ENCODE assay signal across 25 cellular contexts in genomic region chr16:89048087-89048729, GRCh38. TPM values are rescaled to one million over a fixed set of nuclear protein-coding genes. Genes with fewer than 3 reads are reported as not detected.
DNase-seq lines count a peak whose midpoint lies in the region; ATAC-seq and TF ChIP-seq lines count a peak whose summit lies in the region.
"Had no signal": no experiment of that assay in that cellular context is flagged by ENCODE, and none has a peak within 500 bp of the region (broad histone marks: within the 10 kb centered on the region; RNA-seq: fewer than 3 reads in every experiment).

No MANE protein-coding gene starts in this region.

- H4K20me1 ChIP-seq in GM23338 (replicated peaks; ENCODE audit: insufficient read depth): no peaks in the 10 kb centered on the region

- peaks cover 3% of the 10 kb centered on the region; the same call in 1 of the 3 replicates for H3K9me3 Mint-ChIP-seq in GM23338
- H3K9me3 Mint-ChIP-seq in endodermal cell: no peaks in the 10 kb centered on the region
- H3K9me3 Mint-ChIP-seq in nephron progenitor cell: no peaks in the 10 kb centered on the region
- H3K9me3 Mint-ChIP-seq: activated T-helper 2 cell treated with anti-CD3 and anti-CD28 coated beads, Interferon-gamma antibody, Interleukin-2, Interleukin-4, amounts not matched to agents 10 μg/mL and 5 μg/mL and 100 μg/mL, durations not matched to agents 14 hours and 24 hours and 36 hours; dendritic cell treated with granulocyte-macrophage colony-stimulating factor and Interleukin-4, amounts not matched to agents 40 ng/mL and 50 ng/mL, for 4 days had no signal

- ATAC-seq in GM23338 (peak; percentile 40), GM21381 (IDR thresholded peaks at IDR 0.05; ENCODE audit: unreplicated experiment) (no peak), HG03097 (IDR thresholded peaks at IDR 0.05; ENCODE audit: low FRiP score, unreplicated experiment) (no peak), HG03175 (IDR thresholded peaks at IDR 0.05; ENCODE audit: unreplicated experiment) (no peak)
- ATAC-seq: activated naive CD4-positive, alpha-beta T cell treated with anti-CD3 and anti-CD28 coated beads, Interleukin-2, amount 50 U/mL, for 72 hours; sciatic nerve; WTC11 had no signal

- WGBS in endodermal cell (ENCODE audit: insufficient coverage in 1 of 2, insufficient read length in 1 of 2), 2 experiments: 74 to 81% methylated on average over 21 to 38 of the region's 38 CpGs

- TF ChIP-seq CTCF in BE2C (IDR thresholded peaks at IDR 0.05; ENCODE audit: low read depth, low read length): no peak
- no peak for TF ChIP-seq CTCF in GM23338 (conservative IDR thresholded peaks at IDR 0.05; ENCODE audit: low read depth in 2 of 2)
- TF ChIP-seq CTCF in endodermal cell (conservative IDR thresholded peaks at IDR 0.05): no peak
- no peak for TF ChIP-seq CTCF in nephron progenitor cell (IDR thresholded peaks at IDR 0.05)

- H3K36me3 Mint-ChIP-seq in GM23338 (ENCODE audit: low read depth) (no peaks in the 10 kb centered on the region), endodermal cell (ENCODE audit: low read depth) (no peaks in the 10 kb centered on the region), nephron progenitor cell (ENCODE audit: low read depth) (no peaks in the 10 kb centered on the region)
- H3K36me3 Mint-ChIP-seq: activated naive CD4-positive, alpha-beta T cell treated with anti-CD3 and anti-CD28 coated beads, Interleukin-2, amount 50 U/mL, for 72 hours; CD14-positive monocyte; WTC11 had no signal

- H3K27me3 ChIP-seq in BE2C: peaks cover 91% of the 10 kb centered on the region
- no peaks in the 10 kb centered on the region for H3K27me3 ChIP-seq in GM23338 (ENCODE audit: insufficient read depth)
- H3K27me3 ChIP-seq in endodermal cell (ENCODE audit: control insufficient read depth, insufficient read depth, low read length, poor library complexity, severe bottlenecking): no peaks in the 10 kb centered on the region
- H3K27me3 ChIP-seq: cardiac muscle cell had no signal

- H3K4me2 ChIP-seq in GM23338: peak overlapping the region; percentile 14; the same call in 1 of the 2 replicates

- H3K4me1 ChIP-seq in BE2C (no peaks in the 10 kb centered on the region), GM23338 (ENCODE audit: insufficient read depth) (0 out of 2 replicates have a peak, but pooled peaks cover 5% of the 10 kb centered on the region), endodermal cell (ENCODE audit: control insufficient read depth, insufficient read depth, low read length) (no peaks in the 10 kb centered on the region)

- H3K4me3 ChIP-seq in BE2C (ENCODE audit: low read depth, low read length) (no peak overlapping the region), GM23338 (no peak overlapping the region), endodermal cell (ENCODE audit: low read length) (no peak overlapping the region)
- H3K4me3 ChIP-seq: cardiac muscle cell had no signal

- H3F3A ChIP-seq in GM23338 (replicated peaks; ENCODE audit: low read depth): no peaks in the 10 kb centered on the region

- peak overlapping the region; percentile 87 for H2AFZ ChIP-seq in GM23338

- H3K27me3 Mint-ChIP-seq in GM23338 (ENCODE audit: insufficient read depth, low read depth, poor library complexity): peaks cover 4% of the 10 kb centered on the region
- H3K27me3 Mint-ChIP-seq in endodermal cell (ENCODE audit: insufficient read depth): no peaks in the 10 kb centered on the region
- peaks cover 17% of the 10 kb centered on the region for H3K27me3 Mint-ChIP-seq in nephron progenitor cell (ENCODE audit: low read depth, poor library complexity)

- no peak overlapping the region for H3K9ac ChIP-seq in endodermal cell (ENCODE audit: extremely low read depth, low read length, poor library complexity, severe bottlenecking)

- H3K27ac Mint-ChIP-seq in GM23338 (no peak overlapping the region; the same call in 1 of the 2 replicates), endodermal cell (no peak overlapping the region), nephron progenitor cell (no peak overlapping the region)
- H3K27ac Mint-ChIP-seq: activated T-helper 2 cell treated with anti-CD3 and anti-CD28 coated beads, Interferon-gamma antibody, Interleukin-2, Interleukin-4, amounts not matched to agents 10 μg/mL and 5 μg/mL and 100 μg/mL, durations not matched to agents 14 hours and 24 hours and 36 hours; dendritic cell treated with granulocyte-macrophage colony-stimulating factor and Interleukin-4, amounts not matched to agents 40 ng/mL and 50 ng/mL, for 4 days; HFFc6; stimulated activated naive CD8-positive, alpha-beta T cell treated with anti-CD3 and anti-CD28 coated beads, Interleukin-15, Interleukin-2, amounts not matched to agents 100 ng/mL and 50 ng/mL, for 24 hours had no signal

- DNase-seq in BE2C: peak; percentile 10
- DNase-seq in GM23338 (ENCODE audit: low spot score): peak; percentile 49
- DNase-seq in endodermal cell: no peak
- peak; percentile 47 for DNase-seq in nephron progenitor cell
- DNase-seq: HFFc6; KG1; kidney glomerular epithelial cell; mesenchymal stem cell; NCI-H1694; NCI-H2171; NCI-H526 treated with DMSO at 0.1 percent for 48 hours; stimulated activated CD4-positive, alpha-beta T cell treated with anti-CD3 and anti-CD28 coated beads, Interleukin-15, amount 100 ng/mL, for 24 hours; T-helper 9 cell had no signal

- H3K27ac ChIP-seq in GM23338 (ENCODE audit: low read depth): no peak overlapping the region
- peak overlapping the region; percentile 26 for H3K27ac ChIP-seq in endodermal cell (ENCODE audit: low read depth, low read length)
- H3K27ac ChIP-seq: cardiac muscle cell, RWPE1 had no signal

- H3K4me3 Mint-ChIP-seq in GM23338: no peak overlapping the region
- H3K4me3 Mint-ChIP-seq in endodermal cell: no peak overlapping the region
- no peak overlapping the region for H3K4me3 Mint-ChIP-seq in nephron progenitor cell
- H3K4me3 Mint-ChIP-seq: dendritic cell treated with granulocyte-macrophage colony-stimulating factor and Interleukin-4, amounts not matched to agents 40 ng/mL and 50 ng/mL, for 4 days; HFFc6; stimulated activated naive CD8-positive, alpha-beta T cell treated with anti-CD3 and anti-CD28 coated beads, Interleukin-15, Interleukin-2, amounts not matched to agents 100 ng/mL and 50 ng/mL, for 24 hours; WTC11 had no signal

- H3K4me1 Mint-ChIP-seq in GM23338 (peaks cover 5% of the 10 kb centered on the region; the same call in 2 of the 3 replicates), endodermal cell (no peaks in the 10 kb centered on the region), nephron progenitor cell (peaks cover 21% of the 10 kb centered on the region)

- no peaks in the 10 kb centered on the region for H3K9me2 ChIP-seq in GM23338 (ENCODE audit: insufficient read depth)

- H3K9me3 ChIP-seq in BE2C (no peaks in the 10 kb centered on the region), endodermal cell (ENCODE audit: control insufficient read depth, low read length) (no peaks in the 10 kb centered on the region)

- H3K36me3 ChIP-seq in BE2C (no peaks in the 10 kb centered on the region), GM23338 (ENCODE audit: insufficient read depth) (no peaks in the 10 kb centered on the region), endodermal cell (ENCODE audit: control insufficient read depth, insufficient read depth, low read length) (no peaks in the 10 kb centered on the region)
- H3K36me3 ChIP-seq: cardiac muscle cell had no signal

- H3K79me2 ChIP-seq in GM23338 (replicated peaks; ENCODE audit: insufficient read depth): no peaks in the 10 kb centered on the region

TF ChIP-seq in GM23338, 12 proteins besides CTCF, POLR2A, EP300 and RAD21 (continues in another document):
- TF ChIP-seq, protein P1, sequence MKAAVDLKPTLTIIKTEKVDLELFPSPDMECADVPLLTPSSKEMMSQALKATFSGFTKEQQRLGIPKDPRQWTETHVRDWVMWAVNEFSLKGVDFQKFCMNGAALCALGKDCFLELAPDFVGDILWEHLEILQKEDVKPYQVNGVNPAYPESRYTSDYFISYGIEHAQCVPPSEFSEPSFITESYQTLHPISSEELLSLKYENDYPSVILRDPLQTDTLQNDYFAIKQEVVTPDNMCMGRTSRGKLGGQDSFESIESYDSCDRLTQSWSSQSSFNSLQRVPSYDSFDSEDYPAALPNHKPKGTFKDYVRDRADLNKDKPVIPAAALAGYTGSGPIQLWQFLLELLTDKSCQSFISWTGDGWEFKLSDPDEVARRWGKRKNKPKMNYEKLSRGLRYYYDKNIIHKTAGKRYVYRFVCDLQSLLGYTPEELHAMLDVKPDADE (IDR thresholded peaks at IDR 0.05): no peak
- no peak for TF ChIP-seq POLR2AphosphoS5 (IDR thresholded peaks at IDR 0.05; ENCODE audit: low read depth)
- no peak for TF ChIP-seq CREB1 (CRISPR knock-in tag; IDR thresholded peaks at IDR 0.05; ENCODE audit: low read depth)
- no peak for TF ChIP-seq ZNF114 (CRISPR knock-in tag; IDR thresholded peaks at IDR 0.05)
- no peak for TF ChIP-seq STAT1 (IDR thresholded peaks at IDR 0.05; ENCODE audit: unreplicated experiment)
- TF ChIP-seq REST (IDR thresholded peaks at IDR 0.05; ENCODE audit: unreplicated experiment): no peak

RNA-seq across cellular contexts. Expression of gene ACSF3, which starts 45.4 kb away (rescaled TPM):
- polyA plus RNA-seq in BE2C (2012; ENCODE audit: insufficient read depth, insufficient read length, low read depth): 27.6 TPM
- total RNA-seq in GM23338 (2014; rRNA removed; shearing (Covaris generic)): 22.8 and 23.1 TPM in 2 replicates
- 11.3 and 12.8 TPM in 2 replicates for polyA plus RNA-seq in GM23338 (2016; fragmentation: Nextera tagmentation; extraction: Ambion mirVana)
- total RNA-seq in endodermal cell: 10 to 100 TPM; 34.8 to 35.5 TPM
- polyA plus RNA-seq in endodermal cell (2013, experiment 1 of 2): 16.8 TPM
- 16.0 TPM for polyA plus RNA-seq in endodermal cell (2013, experiment 2 of 2)
